In genomic region chr10:22900841-22901601, GRCh38 we compare ENCODE assay signal across 24 cellular contexts. TPM values are rescaled to one million over a fixed set of nuclear protein-coding genes. Genes with fewer than 3 reads are reported as not detected.
A peak's percentile ranks its signal among the peaks of the same experiment; 100 is the strongest.
DNase-seq lines count a peak whose midpoint lies in the region; ATAC-seq and TF ChIP-seq lines count a peak whose summit lies in the region.
"Had no signal": no experiment of that assay in that cellular context is flagged by ENCODE, and none has a peak within 500 bp of the region (broad histone marks: within the 10 kb centered on the region; RNA-seq: fewer than 3 reads in every experiment).

No MANE protein-coding gene starts in this region.

- peaks cover 0 to 9% (median 0%) of the 10 kb centered on the region in 11 donors for H3K9me3 ChIP-seq in heart right ventricle
- H3K9me3 ChIP-seq in psoas muscle: no peaks in the 10 kb centered on the region
- H3K9me3 ChIP-seq in aorta (ENCODE audit: control insufficient read depth, low read length): no peaks in the 10 kb centered on the region
- no peaks in the 10 kb centered on the region for H3K9me3 ChIP-seq in esophagus squamous epithelium
- H3K9me3 ChIP-seq: HAP-1 had no signal

- H3K27me3 ChIP-seq in heart right ventricle: no peaks in the 10 kb centered on the region
- peaks cover 0 to 4% (median 0%) of the 10 kb centered on the region in 3 donors for H3K27me3 ChIP-seq in psoas muscle (ENCODE audit: insufficient read depth in 3 of 3, low read length in 2 of 3)
- no peaks in the 10 kb centered on the region for H3K27me3 ChIP-seq in aorta (ENCODE audit: control insufficient read depth in 1 of 2, insufficient read depth in 2 of 2, low read length in 1 of 2)
- no peaks in the 10 kb centered on the region for H3K27me3 ChIP-seq in esophagus squamous epithelium
- H3K27me3 ChIP-seq in foreskin keratinocyte: no peaks in the 10 kb centered on the region
- H3K27me3 ChIP-seq: BLaER1 treated with 17β-estradiol and CSF1 and Interleukin-3, amounts not matched to agents 10 nM and 100 nM had no signal

- H3K4me1 ChIP-seq in heart right ventricle (peaks cover 0 to 6% (median 0%) of the 10 kb centered on the region in 9 donors), psoas muscle (no peaks in the 10 kb centered on the region), aorta (ENCODE audit: control insufficient read depth in 1 of 2, insufficient read depth in 2 of 2, low read length in 2 of 2) (no peaks in the 10 kb centered on the region), esophagus squamous epithelium (no peaks in the 10 kb centered on the region), foreskin keratinocyte (no peaks in the 10 kb centered on the region)
- H3K4me1 ChIP-seq: A549; BLaER1 treated with 17β-estradiol and CSF1 and Interleukin-3, amounts not matched to agents 10 nM and 100 nM; HAP-1 had no signal

- H3K36me3 ChIP-seq in heart right ventricle (no peaks in the 10 kb centered on the region), psoas muscle (ENCODE audit: insufficient read depth in 1 of 2, low read depth in 1 of 2) (no peaks in the 10 kb centered on the region), aorta (ENCODE audit: control insufficient read depth in 1 of 2, insufficient read depth in 2 of 2, low read length in 1 of 2) (no peaks in the 10 kb centered on the region), esophagus squamous epithelium (no peaks in the 10 kb centered on the region)
- H3K36me3 ChIP-seq: BLaER1 treated with 17β-estradiol and CSF1 and Interleukin-3, amounts not matched to agents 10 nM and 100 nM; HAP-1 had no signal

- intact Hi-C loops in heart right ventricle (cut with DNase I) (loop anchor here in 1 of 10 donors (10.0 kb wide), 1 partner anchor 146 kb away; no protein-coding TSS in a partner anchor), psoas muscle (cut with DNase I) (no loop called here), aorta (cut with DNase I) (no loop called here), esophagus squamous epithelium (cut with DNase I) (no loop called here)

- ATAC-seq in heart right ventricle (peak in 6 of 8 donors; percentile 57 to 81 (median 76)), psoas muscle (peak in 2 of 4 donors; percentile 19 to 63), aorta (ENCODE audit: low FRiP score) (peak; percentile 38), foreskin keratinocyte (no peak)
- ATAC-seq: A549 had no signal

- H3K4me3 ChIP-seq in cardiac fibroblast (replicated peaks in 1 of 2; ENCODE audit: low read depth in 2 of 2, low read length in 2 of 2): no peak overlapping the region
- H3K4me3 ChIP-seq in heart right ventricle: no peak overlapping the region
- no peak overlapping the region for H3K4me3 ChIP-seq in psoas muscle
- H3K4me3 ChIP-seq in aorta (ENCODE audit: low read length in 2 of 2): no peak overlapping the region
- H3K4me3 ChIP-seq in esophagus squamous epithelium: no peak overlapping the region
- H3K4me3 ChIP-seq: A549; BLaER1 treated with 17β-estradiol and CSF1 and Interleukin-3, amounts not matched to agents 10 nM and 100 nM; HAP-1; SK-N-MC had no signal

- DNase-seq in cardiac fibroblast (ENCODE audit: low read depth in 2 of 2) (peak; percentile 5 to 11), heart right ventricle (peak in 1 of 2 donors; percentile 30), psoas muscle (peak; percentile 24 to 59), aorta (no peak), esophagus squamous epithelium (lab: John Stamatoyannopoulos, UW) (no peak), foreskin keratinocyte (no peak), NCI-H510A treated with DMSO at 0.1 percent for 48 hours (lab: John Stamatoyannopoulos, UW) (no peak)
- DNase-seq: AML-193; CD4-positive, alpha-beta T cell; DMS53; GOT3; IMR-90; KG1; MM.1S; NCI-H2029; NCI-H69; RPMI8226; SHP77 treated with DMSO at 0.1 percent for 48 hours had no signal

- WGBS in heart right ventricle, 2 donors: 64 to 77% methylated on average over 4 of the region's 4 CpGs
- 42 to 66% (median 44%) methylated on average over 4 of the region's 4 CpGs for WGBS in psoas muscle, 3 donors
- 47 to 52% methylated on average over 4 of the region's 4 CpGs for WGBS in aorta, 2 donors
- WGBS in esophagus squamous epithelium, 2 donors: 54 to 70% methylated on average over 4 of the region's 4 CpGs

- no peak for TF ChIP-seq POLR2A in esophagus squamous epithelium (IDR thresholded peaks at IDR 0.05)

- TF ChIP-seq CTCF in cardiac fibroblast (IDR thresholded peaks at IDR 0.05; ENCODE audit: low read depth, low read length): no peak
- TF ChIP-seq CTCF in heart right ventricle (IDR thresholded peaks at IDR 0.05): no peak
- no peak for TF ChIP-seq CTCF in psoas muscle (IDR thresholded peaks at IDR 0.05)
- TF ChIP-seq CTCF in esophagus squamous epithelium (IDR thresholded peaks at IDR 0.05): no peak
- no peak for TF ChIP-seq CTCF in foreskin keratinocyte (conservative IDR thresholded peaks at IDR 0.05)

- H3K27ac ChIP-seq in heart right ventricle: peak overlapping the region in 2 of 10 donors; percentile 45 to 51
- no peak overlapping the region for H3K27ac ChIP-seq in psoas muscle
- peak overlapping the region in 1 of 2 donors; percentile 28 for H3K27ac ChIP-seq in aorta (ENCODE audit: low read depth in 1 of 2, low read length in 2 of 2)
- no peak overlapping the region for H3K27ac ChIP-seq in esophagus squamous epithelium
- no peak overlapping the region for H3K27ac ChIP-seq in foreskin keratinocyte
- H3K27ac ChIP-seq: A549; BLaER1 treated with 17β-estradiol and CSF1 and Interleukin-3, amounts not matched to agents 10 nM and 100 nM; SK-N-MC had no signal

RNA-seq across cellular contexts. Expression of gene ARMC3, which starts 26.8 kb away (rescaled TPM):
- total RNA-seq in heart right ventricle (not detected), psoas muscle (not detected), aorta (not detected), esophagus squamous epithelium (not detected), foreskin keratinocyte (not detected in 2 replicates)
- polyA plus RNA-seq in heart right ventricle (not detected), psoas muscle (not detected), aorta (under 1 TPM in 1 of 2 donors, not detected in 1; 0.13 TPM), foreskin keratinocyte (not detected in 2 replicates)
- total RNA-seq: CD4-positive, alpha-beta T cell; Daoy; G401; IMR-90 had no signal
- polyA plus RNA-seq: IMR-90 had no signal

Comparison
In these comparisons a context has a peak if more than half of its experiments do, and no peak if none do; other contexts are left out.
1. DNase-seq: peak in cardiac fibroblast (2 of 2) and psoas muscle (2 of 2); none in aorta (0 of 2), esophagus squamous epithelium (single experiment), foreskin keratinocyte (0 of 2) and NCI-H510A treated with DMSO at 0.1 percent for 48 hours (single experiment).